In the genomic region with DNA sequence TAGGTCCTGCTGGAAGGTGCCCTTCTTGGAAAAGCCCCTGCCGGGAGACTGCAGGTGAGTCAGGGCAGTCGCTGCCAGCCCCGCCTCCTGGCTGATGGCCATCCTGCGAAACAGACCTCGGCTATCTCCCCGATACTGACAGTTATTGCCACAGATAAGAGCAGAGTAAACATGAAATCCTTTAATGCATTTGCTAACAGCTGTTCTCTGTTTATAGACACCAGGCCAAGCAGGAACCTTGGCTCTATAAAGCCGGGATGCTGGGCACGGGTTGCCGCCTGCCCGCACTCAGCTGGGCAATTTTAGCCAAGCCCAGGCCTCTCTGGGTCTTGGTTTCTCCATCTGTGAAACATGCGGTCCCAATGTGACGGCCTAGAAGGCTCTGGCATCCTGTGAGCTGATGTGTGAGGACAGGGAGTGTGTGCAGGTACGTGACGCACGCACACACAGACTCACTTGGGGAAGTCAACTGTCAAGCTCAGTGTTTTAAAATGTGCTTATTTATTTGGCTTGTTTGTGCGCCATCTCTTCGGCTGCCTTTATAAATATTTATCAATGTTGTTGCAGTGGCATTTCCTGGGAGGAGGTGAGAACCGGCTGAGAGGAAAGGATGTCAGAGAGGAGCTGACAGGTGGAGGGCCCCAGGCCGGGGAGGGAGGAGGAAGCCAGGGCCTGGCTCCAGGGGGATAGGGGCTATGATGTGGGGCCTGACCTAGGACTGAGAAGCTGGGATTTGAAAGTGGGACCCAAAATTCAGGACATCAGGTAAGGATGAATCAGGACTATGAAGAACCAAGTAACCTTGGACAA, we compare ENCODE assay signal across 1 cellular context.
TF ChIP-seq lines count a peak whose summit lies in the region.

No MANE protein-coding gene starts in this region.

TF ChIP-seq in SK-N-SH, 30 proteins besides CTCF, POLR2A, EP300 and RAD21 (continued from another document):
- TF ChIP-seq SIN3A (IDR thresholded peaks at IDR 0.05; ENCODE audit: borderline replicate concordance, low read depth, low read length): 0 out of 2 replicates have a peak, but pooled peaks have one; percentile 19
- TF ChIP-seq, protein P1, sequence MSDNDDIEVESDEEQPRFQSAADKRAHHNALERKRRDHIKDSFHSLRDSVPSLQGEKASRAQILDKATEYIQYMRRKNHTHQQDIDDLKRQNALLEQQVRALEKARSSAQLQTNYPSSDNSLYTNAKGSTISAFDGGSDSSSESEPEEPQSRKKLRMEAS (IDR thresholded peaks at IDR 0.05; ENCODE audit: low read depth): peak; percentile 58
TF ChIP-seq in SK-N-SH: peak in this region for 10.
